ENCODE assay signal across 22 cellular contexts in genomic region chr6:18693923-18694322, GRCh38.
"Had no signal": no experiment of that assay in that cellular context is flagged by ENCODE, and none has a peak within 500 bp of the region (broad histone marks: within the 10 kb centered on the region; RNA-seq: fewer than 3 reads in every experiment).

No MANE protein-coding gene starts in this region.

- H3K36me3 ChIP-seq: ascending aorta, gastrocnemius medialis, left lung, tibial artery had no signal

- DNase-seq: activated CD8-positive, alpha-beta memory T cell treated with anti-CD3 and anti-CD28 coated beads for 24 hours; activated CD8-positive, alpha-beta memory T cell treated with anti-CD3 and anti-CD28 coated beads, Interleukin-2, amount 50 U/mL, for 4 hours; activated T-cell treated with anti-CD3 and anti-CD28 coated beads, Interleukin-2, amount 50 U/mL, for 24 hours; central memory CD4-positive, alpha-beta T cell; dermis blood vessel endothelial cell; effector CD8-positive, alpha-beta T cell; gastrocnemius medialis; hippocampal formation; kidney glomerular epithelial cell; left lung; naive thymus-derived CD4-positive, alpha-beta T cell; small intestine; stimulated activated CD4-positive, alpha-beta T cell treated with anti-CD3 and anti-CD28 coated beads, Interleukin-2, amount 100 ng/mL, for 24 hours; stimulated activated naive CD8-positive, alpha-beta T cell treated with anti-CD3 and anti-CD28 coated beads, Interleukin-15, amount 100 ng/mL, for 72 hours; tibial artery had no signal

- H3K27ac ChIP-seq: ascending aorta, gastrocnemius medialis, left lung, parathyroid adenoma, tibial artery had no signal

- H3K4me1 ChIP-seq: ascending aorta, left lung, parathyroid adenoma, tibial artery had no signal

- H3K9me3 ChIP-seq: ascending aorta, gastrocnemius medialis, left lung, tibial artery had no signal

- H3K79me2 ChIP-seq: parathyroid adenoma had no signal

- ATAC-seq: activated naive CD4-positive, alpha-beta T cell treated with anti-CD3 and anti-CD28 coated beads, Interleukin-2, amount 50 U/mL, for 72 hours; activated T-helper 17 cell treated with anti-CD3 and anti-CD28 coated beads, Interleukin-2, amount 50 U/mL, for 72 hours; gastrocnemius medialis; left lung; naive thymus-derived CD4-positive, alpha-beta T cell; sciatic nerve; stimulated activated effector memory CD8-positive, alpha-beta T cell treated with anti-CD3 and anti-CD28 coated beads, Interleukin-12 subunit alpha, Interleukin-12 subunit beta, amount 100 ng/mL, for 72 hours; stimulated activated naive CD8-positive, alpha-beta T cell treated with anti-CD3 and anti-CD28 coated beads, Interleukin-15, amount 100 ng/mL, for 72 hours had no signal

- H3K4me3 ChIP-seq: ascending aorta, gastrocnemius medialis, left lung, lung, tibial artery had no signal

- H3K27me3 ChIP-seq: ascending aorta, gastrocnemius medialis, left lung, tibial artery had no signal

- H2AFZ ChIP-seq: parathyroid adenoma had no signal
